1 cellular context compared by ENCODE assay signal in the genomic region with DNA sequence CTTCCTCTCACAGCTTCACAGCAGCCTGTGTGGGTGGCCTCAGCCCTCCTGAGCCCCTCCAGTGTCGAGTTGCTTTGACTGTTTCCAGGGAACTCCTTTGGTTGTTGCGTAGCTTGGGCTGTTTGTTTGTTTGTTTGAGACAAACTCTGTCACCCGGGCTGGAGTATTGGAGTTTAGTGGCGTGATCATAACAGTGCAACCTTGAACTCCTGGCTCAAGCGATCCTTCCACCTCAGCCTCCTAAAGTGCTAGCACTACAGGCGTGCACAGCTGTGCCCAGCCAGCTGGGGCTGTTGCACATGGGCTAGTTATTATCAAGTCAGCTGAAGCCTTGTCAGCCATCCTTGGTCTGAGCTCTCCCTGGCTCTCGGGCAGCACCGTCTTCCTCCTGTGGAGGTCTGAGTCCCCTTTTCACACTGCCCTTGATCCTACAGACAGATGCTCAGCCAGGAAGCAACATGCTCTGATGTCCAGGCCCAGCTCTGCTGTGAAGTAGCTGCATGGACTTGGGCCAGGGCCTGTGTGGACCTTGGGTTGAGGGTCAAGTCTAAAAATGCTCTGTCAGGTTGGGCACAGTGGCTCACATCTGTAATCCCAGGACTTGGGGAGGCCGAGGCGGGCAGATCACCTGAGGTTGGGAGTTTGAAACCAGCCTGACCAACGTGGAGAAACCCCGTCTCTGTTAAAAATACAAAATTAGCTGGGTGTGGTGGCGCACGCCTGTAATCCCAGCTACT.
TF ChIP-seq lines count a peak whose summit lies in the region.

No MANE protein-coding gene starts in this region.

TF ChIP-seq in K562, 482 proteins besides CTCF, POLR2A, EP300 and RAD21:
- TF ChIP-seq PPARD (CRISPR knock-in tag; IDR thresholded peaks at IDR 0.05), result no peak
- TF ChIP-seq, protein P1, sequence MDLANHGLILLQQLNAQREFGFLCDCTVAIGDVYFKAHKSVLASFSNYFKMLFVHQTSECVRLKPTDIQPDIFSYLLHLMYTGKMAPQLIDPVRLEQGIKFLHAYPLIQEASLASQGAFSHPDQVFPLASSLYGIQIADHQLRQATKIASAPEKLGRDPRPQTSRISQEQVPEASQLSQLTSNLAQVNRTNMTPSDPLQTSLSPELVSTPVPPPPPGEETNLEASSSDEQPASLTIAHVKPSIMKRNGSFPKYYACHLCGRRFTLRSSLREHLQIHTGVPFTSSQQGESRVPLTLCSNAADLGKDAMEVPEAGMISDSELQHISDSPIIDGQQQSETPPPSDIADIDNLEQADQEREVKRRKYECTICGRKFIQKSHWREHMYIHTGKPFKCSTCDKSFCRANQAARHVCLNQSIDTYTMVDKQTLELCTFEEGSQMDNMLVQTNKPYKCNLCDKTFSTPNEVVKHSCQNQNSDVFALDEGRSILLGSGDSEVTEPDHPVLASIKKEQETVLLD (IDR thresholded peaks at IDR 0.05), result no peak
- TF ChIP-seq TGIF2 (CRISPR knock-in tag; IDR thresholded peaks at IDR 0.05), result no peak
- TF ChIP-seq TCF7 (IDR thresholded peaks at IDR 0.05; ENCODE audit: borderline replicate concordance), result no peak
- TF ChIP-seq, protein P2, sequence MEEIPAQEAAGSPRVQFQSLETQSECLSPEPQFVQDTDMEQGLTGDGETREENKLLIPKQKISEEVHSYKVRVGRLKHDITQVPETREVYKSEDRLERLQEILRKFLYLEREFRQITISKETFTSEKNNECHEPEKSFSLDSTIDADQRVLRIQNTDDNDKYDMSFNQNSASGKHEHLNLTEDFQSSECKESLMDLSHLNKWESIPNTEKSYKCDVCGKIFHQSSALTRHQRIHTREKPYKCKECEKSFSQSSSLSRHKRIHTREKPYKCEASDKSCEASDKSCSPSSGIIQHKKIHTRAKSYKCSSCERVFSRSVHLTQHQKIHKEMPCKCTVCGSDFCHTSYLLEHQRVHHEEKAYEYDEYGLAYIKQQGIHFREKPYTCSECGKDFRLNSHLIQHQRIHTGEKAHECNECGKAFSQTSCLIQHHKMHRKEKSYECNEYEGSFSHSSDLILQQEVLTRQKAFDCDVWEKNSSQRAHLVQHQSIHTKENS (CRISPR knock-in tag; IDR thresholded peaks at IDR 0.05), result no peak
- TF ChIP-seq MTA3 (IDR thresholded peaks at IDR 0.05; ENCODE audit: borderline replicate concordance), result no peak
- TF ChIP-seq ARNT (IDR thresholded peaks at IDR 0.05), result no peak
